8 cellular contexts compared by ENCODE assay signal in genomic region chr11:67288452-67289225, GRCh38. TPM values are rescaled to one million over a fixed set of nuclear protein-coding genes. Genes with fewer than 3 reads are reported as not detected.
DNase-seq lines count a peak whose midpoint lies in the region; ATAC-seq and TF ChIP-seq lines count a peak whose summit lies in the region.

No MANE protein-coding gene starts in this region.

- H3K27ac ChIP-seq in SJSA1 (peak overlapping the region; percentile 79), osteoblast (ENCODE audit: low read depth, low read length) (peak overlapping the region; percentile 96), thoracic aorta (peak overlapping the region; percentile 92 to 93)

- H3K4me1 ChIP-seq in HAP-1 (peaks cover 7% of the 10 kb centered on the region), SJSA1 (replicated peaks) (peaks cover 34% of the 10 kb centered on the region), osteoblast (ENCODE audit: insufficient read depth, low read length) (peaks cover 34% of the 10 kb centered on the region), thoracic aorta (ENCODE audit: control insufficient read depth in 1 of 2, low read depth in 2 of 2) (peaks cover 15 to 49% of the 10 kb centered on the region in 2 donors)

- H2AFZ ChIP-seq in osteoblast (ENCODE audit: low read length) = peak overlapping the region; percentile 81

- H3K4me2 ChIP-seq in osteoblast (ENCODE audit: insufficient read depth, low read length) = peak overlapping the region; percentile 95

- in situ Hi-C loops in HAP-1 (cut with MboI; ENCODE audit: low sequenced_read_pairs) = no loop called here

- TF ChIP-seq CTCF in osteoblast (IDR thresholded peaks at IDR 0.05; ENCODE audit: extremely low read depth, low read depth, low read length) = peak; percentile 13
- TF ChIP-seq CTCF in thoracic aorta (IDR thresholded peaks at IDR 0.05) = no peak

- H3K36me3 ChIP-seq in HAP-1 (replicated peaks) (peaks cover 47% of the 10 kb centered on the region), MG63 (peaks cover 55% of the 10 kb centered on the region), SJSA1 (peaks cover 87% of the 10 kb centered on the region), osteoblast (ENCODE audit: insufficient read depth, low read length) (peaks cover 55% of the 10 kb centered on the region), thoracic aorta (peaks cover 29% of the 10 kb centered on the region)

- peak overlapping the region; percentile 86 for H3K4me3 ChIP-seq in HAP-1
- peak overlapping the region; percentile 98 for H3K4me3 ChIP-seq in MG63
- H3K4me3 ChIP-seq in SJSA1 = peak overlapping the region; percentile 72
- H3K4me3 ChIP-seq in osteoblast (ENCODE audit: insufficient read depth, low read length) = peak overlapping the region; percentile 92
- peak overlapping the region; percentile 97 for H3K4me3 ChIP-seq in thoracic aorta

- DNase-seq in GM04504 (ENCODE audit: low read depth) = peak; percentile 74
- peak; percentile 70 to 91 for DNase-seq in HAP-1 (ENCODE audit: low spot score in 2 of 2)
- peak; percentile 92 for DNase-seq in MG63
- peak; percentile 96 to 99 for DNase-seq in SJSA1 (ENCODE audit: low read depth in 1 of 2, low spot score in 2 of 2)
- peak; percentile 89 for DNase-seq in activated naive CD4-positive, alpha-beta T cell treated with anti-CD3 and anti-CD28 coated beads, Interleukin-2, amount 50 U/mL, for 16 hours
- DNase-seq in glomerular visceral epithelial cell (ENCODE audit: extremely low spot score) = peak; percentile 86
- peak; percentile 100 for DNase-seq in osteoblast (ENCODE audit: insufficient read length, low spot score, missing footprints)
- peak; percentile 71 for DNase-seq in thoracic aorta (ENCODE audit: low spot score)

- peaks cover 15% of the 10 kb centered on the region for H4K20me1 ChIP-seq in osteoblast (ENCODE audit: insufficient read depth, low read length)

- peaks cover 32% of the 10 kb centered on the region for H3K79me2 ChIP-seq in osteoblast (ENCODE audit: insufficient read depth, low read length)

- H3K9me3 ChIP-seq in HAP-1 = no peaks in the 10 kb centered on the region
- no peaks in the 10 kb centered on the region for H3K9me3 ChIP-seq in MG63
- no peaks in the 10 kb centered on the region for H3K9me3 ChIP-seq in SJSA1 (replicated peaks)
- no peaks in the 10 kb centered on the region for H3K9me3 ChIP-seq in osteoblast (ENCODE audit: low read depth, low read length)
- H3K9me3 ChIP-seq in thoracic aorta = no peaks in the 10 kb centered on the region

- peak; percentile 70 for ATAC-seq in thoracic aorta (ENCODE audit: insufficient number of reproducible peaks, low FRiP score, low read depth)

- no peaks in the 10 kb centered on the region for H3K27me3 ChIP-seq in HAP-1 (ENCODE audit: low read depth)
- H3K27me3 ChIP-seq in MG63 = no peaks in the 10 kb centered on the region
- H3K27me3 ChIP-seq in SJSA1 (replicated peaks) = no peaks in the 10 kb centered on the region
- H3K27me3 ChIP-seq in osteoblast (ENCODE audit: insufficient read depth, low read length) = no peaks in the 10 kb centered on the region
- no peaks in the 10 kb centered on the region for H3K27me3 ChIP-seq in thoracic aorta (replicated peaks; ENCODE audit: insufficient read depth)

RNA-seq across cellular contexts. Expression of gene ANKRD13D, which starts 0.5 kb away (rescaled TPM):
- 17.2 and 25.8 TPM in 2 replicates for total RNA-seq in MG63 (2014; rRNA removed; shearing (Covaris generic); ENCODE audit: low replicate concordance)
- 40.2 and 61.7 TPM in 2 replicates for total RNA-seq in SJSA1 (2014; rRNA removed; shearing (Covaris generic))
- total RNA-seq in osteoblast = 33.0 and 34.4 TPM in 2 replicates
- total RNA-seq in thoracic aorta = 100 to 1,000 TPM in 1 of 2 donors, 10 to 100 TPM in 1; 66.6 to 101 TPM

RNA-seq across cellular contexts. Expression of gene SSH3, which starts 14.7 kb away (rescaled TPM):
- total RNA-seq in MG63 (2014; rRNA removed; shearing (Covaris generic); ENCODE audit: low replicate concordance) = 3.8 and 5.1 TPM in 2 replicates
- 13.4 and 17.5 TPM in 2 replicates for total RNA-seq in SJSA1 (2014; rRNA removed; shearing (Covaris generic))
- total RNA-seq in osteoblast = 13.3 and 25.0 TPM in 2 replicates
- 10 to 100 TPM; 39.4 to 59.0 TPM for total RNA-seq in thoracic aorta

RNA-seq across cellular contexts. Expression of gene GRK2, which starts 22.4 kb away (rescaled TPM):
- 24.2 and 31.8 TPM in 2 replicates for total RNA-seq in MG63 (2014; rRNA removed; shearing (Covaris generic); ENCODE audit: low replicate concordance)
- total RNA-seq in SJSA1 (2014; rRNA removed; shearing (Covaris generic)) = 96.2 and 138 TPM in 2 replicates
- total RNA-seq in osteoblast = 21.4 and 23.6 TPM in 2 replicates
- 10 to 100 TPM; 72.8 to 85.2 TPM for total RNA-seq in thoracic aorta

Comparison
In these comparisons a context has a peak if more than half of its experiments do, and no peak if none do; other contexts are left out.
1. Peak in every context shown above with its lines: DNase-seq, ATAC-seq, H3K4me3 ChIP-seq and H3K27ac ChIP-seq.